ENCODE assay signal across 27 cellular contexts in genomic region chr3:169640467-169641148, GRCh38. TPM values are rescaled to one million over a fixed set of nuclear protein-coding genes. Genes with fewer than 3 reads are reported as not detected.
"Had no signal": no experiment of that assay in that cellular context is flagged by ENCODE, and none has a peak within 500 bp of the region (broad histone marks: within the 10 kb centered on the region; RNA-seq: fewer than 3 reads in every experiment).

No MANE protein-coding gene starts in this region.

- H3K9me3 Mint-ChIP-seq: activated naive CD4-positive, alpha-beta T cell treated with anti-CD3 and anti-CD28 coated beads, Interleukin-2, amount 50 U/mL, for 24 hours had no signal

- H3K36me3 Mint-ChIP-seq: activated naive CD4-positive, alpha-beta T cell treated with anti-CD3 and anti-CD28 coated beads, Interleukin-2, amount 50 U/mL, for 24 hours had no signal

- H3K4me1 Mint-ChIP-seq: activated naive CD4-positive, alpha-beta T cell treated with anti-CD3 and anti-CD28 coated beads, Interleukin-2, amount 50 U/mL, for 24 hours had no signal

- DNase-seq: activated CD4-positive, alpha-beta T cell treated with anti-CD3 and anti-CD28 coated beads for 48 hours; activated CD4-positive, alpha-beta T cell treated with anti-CD3 and anti-CD28 coated beads, Interleukin-2, amount 50 U/mL, for 4 hours; activated CD4-positive, CD25-positive, alpha-beta regulatory T cell treated with anti-CD3 and anti-CD28 coated beads, Interleukin-2, amount 50 U/mL, for 72 hours; activated CD8-positive, alpha-beta memory T cell treated with anti-CD3 and anti-CD28 coated beads, Interleukin-2, amount 50 U/mL, for 48 hours; activated CD8-positive, alpha-beta T cell treated with anti-CD3 and anti-CD28 coated beads, Interleukin-2, amount 10 ng/mL, durations not matched to agents 7 days and 5 days; activated effector memory CD4-positive, alpha-beta T cell treated with Interleukin-2 at 50 U/mL for 16 hours; activated naive CD4-positive, alpha-beta T cell; activated T-cell treated with anti-CD3 and anti-CD28 coated beads, Interleukin-2, amount 50 U/mL, for 1 hour; aorta; caudate nucleus; Kasumi-1; NCI-H1105 treated with DMSO at 0.1 percent for 48 hours; NCI-H1436 treated with DMSO at 0.1 percent for 48 hours; NCI-H187; NCI-H2081; NCI-H510A treated with DMSO at 0.1 percent for 48 hours; NCI-H69; SHP77; SW 1271; T-helper 9 cell had no signal

- H3K36me3 ChIP-seq: breast epithelium, Peyer's patch, SJSA1 had no signal

- H3K9me3 ChIP-seq: breast epithelium, Peyer's patch, SJSA1 had no signal

- H3K4me1 ChIP-seq: breast epithelium, Peyer's patch, SJSA1 had no signal

- H3K27me3 ChIP-seq: Peyer's patch, SJSA1 had no signal

- H3K4me3 Mint-ChIP-seq: activated CD8-positive, alpha-beta T cell treated with anti-CD3 and anti-CD28 coated beads, Interleukin-2, amount 10 ng/mL, durations not matched to agents 7 days and 5 days; activated naive CD4-positive, alpha-beta T cell treated with anti-CD3 and anti-CD28 coated beads, Interleukin-2, amount 50 U/mL, for 24 hours; WTC11 had no signal

- ATAC-seq: activated CD8-positive, alpha-beta T cell treated with anti-CD3 and anti-CD28 coated beads, Interleukin-2, amount 10 ng/mL, durations not matched to agents 7 days and 5 days; SK-N-SH treated with all-trans-retinoic acid at 6 μM for 48 hours; WTC11 had no signal

- H3K27ac ChIP-seq: breast epithelium, SJSA1 had no signal

- H3K27ac Mint-ChIP-seq: activated CD8-positive, alpha-beta T cell treated with anti-CD3 and anti-CD28 coated beads, Interleukin-2, amount 10 ng/mL, durations not matched to agents 7 days and 5 days; activated naive CD4-positive, alpha-beta T cell treated with anti-CD3 and anti-CD28 coated beads, Interleukin-2, amount 50 U/mL, for 24 hours; WTC11 had no signal

- H3K4me3 ChIP-seq: breast epithelium, Peyer's patch, SJSA1 had no signal

RNA-seq across cellular contexts. Expression of gene MECOM, which starts 22.9 kb away (rescaled TPM):
- total RNA-seq: activated CD8-positive, alpha-beta T cell treated with anti-CD3 and anti-CD28 coated beads, Interleukin-2, amount 10 ng/mL, durations not matched to agents 7 days and 5 days; T-helper 1 cell treated with Interleukin-12 subunit alpha and Interleukin-12 subunit beta and Interleukin-4 antibody, amounts not matched to agents 30 ng/mL and 1 ng/mL, for 36 hours had no signal
